15 cellular contexts compared by ENCODE assay signal in genomic region chr21:38800924-38801744, GRCh38. TPM values are rescaled to one million over a fixed set of nuclear protein-coding genes. Genes with fewer than 3 reads are reported as not detected.
DNase-seq lines count a peak whose midpoint lies in the region; ATAC-seq, FAIRE-seq and TF ChIP-seq lines count a peak whose summit lies in the region.
"Had no signal": no experiment of that assay in that cellular context is flagged by ENCODE, and none has a peak within 500 bp of the region (broad histone marks: within the 10 kb centered on the region; RNA-seq: fewer than 3 reads in every experiment).

No MANE protein-coding gene starts in this region.

- peaks cover 28% of the 10 kb centered on the region for H3K4me1 Mint-ChIP-seq in type B pancreatic cell (ENCODE audit: unreplicated experiment)

- H3K27me3 ChIP-seq in Panc1 (ENCODE audit: control insufficient read depth, insufficient read depth, low read length) = no peaks in the 10 kb centered on the region
- H3K27me3 ChIP-seq in bronchial epithelial cell (ENCODE audit: control insufficient read depth, insufficient read depth, low read length) = no peaks in the 10 kb centered on the region
- no peaks in the 10 kb centered on the region for H3K27me3 ChIP-seq in keratinocyte (ENCODE audit: control insufficient read depth, extremely low read depth, insufficient read depth, low read length)
- H3K27me3 ChIP-seq: BLaER1 had no signal

- no peaks in the 10 kb centered on the region for H3K36me3 Mint-ChIP-seq in type B pancreatic cell

- H4K20me1 ChIP-seq in keratinocyte (ENCODE audit: control insufficient read depth, extremely low read depth, insufficient read depth, low read length) = no peaks in the 10 kb centered on the region

- peak overlapping the region; percentile 25 for H3K4me2 ChIP-seq in keratinocyte (ENCODE audit: control insufficient read depth, extremely low read depth, insufficient read depth, low read depth, low read length)
- H3K4me2 ChIP-seq: BLaER1 had no signal

- dilution Hi-C loops in keratinocyte (cut with MboI; ENCODE audit: extremely low pct_ligation_motif_present, low sequenced_read_pairs) = no loop called here

- no peaks in the 10 kb centered on the region for H3K9me3 Mint-ChIP-seq in type B pancreatic cell
- H3K9me3 Mint-ChIP-seq: CD8-positive, alpha-beta memory T cell had no signal

- peak overlapping the region; percentile 99 for H3K27ac ChIP-seq in Panc1 (ENCODE audit: low read length)
- peak overlapping the region; percentile 73 for H3K27ac ChIP-seq in keratinocyte (ENCODE audit: control insufficient read depth, insufficient read depth, low read length)
- H3K27ac ChIP-seq: BLaER1 had no signal

- no peak overlapping the region for H3K4me3 Mint-ChIP-seq in type B pancreatic cell

- POLR2A ChIA-PET in Panc1 (lab: Charles Lee) = no interaction called here

- in situ Hi-C loops in Panc1 (cut with HindIII; ENCODE audit: low pct_unique_long_range_greater_than_20kb, low sequenced_read_pairs) = no loop called here

- DNase-seq in Panc1 (ENCODE audit: low read depth, low spot score) = no peak
- peak; percentile 99 for DNase-seq in bronchial epithelial cell (ENCODE audit: low read depth)
- no peak for DNase-seq in keratinocyte (ENCODE audit: low read depth, low spot score)
- no peak for DNase-seq in type B pancreatic cell (ENCODE audit: extremely low spot score, unreplicated experiment)
- no peak for DNase-seq in SKM-1 (lab: John Stamatoyannopoulos, UW; ENCODE audit: unreplicated experiment)
- no peak for DNase-seq in AG08396 (ENCODE audit: low spot score)
- DNase-seq in HuH-7 (ENCODE audit: low spot score) = no peak
- DNase-seq: CD8-positive, alpha-beta memory T cell; DMS 273 treated with DMSO at 0.1 percent for 48 hours; EL; NCI-H1048; NCI-H1694; NCI-H748 treated with DMSO at 0.1 percent for 48 hours; SHP77 treated with DMSO at 0.1 percent for 48 hours had no signal

- no peak overlapping the region for H2AFZ ChIP-seq in keratinocyte (ENCODE audit: control insufficient read depth, low read length)

- H3K79me2 ChIP-seq in keratinocyte (ENCODE audit: control insufficient read depth, insufficient read depth, low read length) = peaks cover 4% of the 10 kb centered on the region

- H3K36me3 ChIP-seq in Panc1 (ENCODE audit: control insufficient read depth, insufficient read depth, low read length) (no peaks in the 10 kb centered on the region; the same call in 1 of the 2 replicates), bronchial epithelial cell (ENCODE audit: control insufficient read depth, insufficient read depth, low read length) (no peaks in the 10 kb centered on the region), keratinocyte (ENCODE audit: control insufficient read depth in 2 of 2, extremely low read depth in 1 of 2, insufficient read depth in 2 of 2, low read length in 2 of 2) (no peaks in the 10 kb centered on the region)
- H3K36me3 ChIP-seq: BLaER1 had no signal

- CTCF ChIA-PET in Panc1 (lab: Charles Lee) = no interaction called here

- H3K9me1 ChIP-seq in keratinocyte (ENCODE audit: control insufficient read depth, extremely low read depth, insufficient read depth, low read length) = no peaks in the 10 kb centered on the region

- H3K9ac ChIP-seq in keratinocyte (ENCODE audit: control insufficient read depth, extremely low read depth, insufficient read depth, low read length) = no peak overlapping the region
- H3K9ac ChIP-seq: BLaER1 had no signal

- H3K9me3 ChIP-seq in Panc1 (ENCODE audit: control insufficient read depth, insufficient read depth, low read depth, low read length) (no peaks in the 10 kb centered on the region), keratinocyte (ENCODE audit: control insufficient read depth, low read depth, low read length) (no peaks in the 10 kb centered on the region)
- H3K9me3 ChIP-seq: BLaER1 had no signal

- ATAC-seq in Panc1 = no peak

- FAIRE-seq in bronchial epithelial cell (lab: Jason Lieb, UNC) (no peak), keratinocyte (lab: Jason Lieb, UNC) (no peak)

- peak overlapping the region; percentile 41 for H3K27ac Mint-ChIP-seq in type B pancreatic cell

- intact Hi-C loops in Panc1 (cut with micrococcal nuclease; ENCODE audit: unreplicated experiment) = loop anchor here (10.0 kb wide), 1 partner anchor 286 kb away; no protein-coding TSS in a partner anchor

- H3K4me1 ChIP-seq in Panc1 (ENCODE audit: control insufficient read depth, insufficient read depth, low read length) (peaks cover 72% of the 10 kb centered on the region), keratinocyte (ENCODE audit: control insufficient read depth, extremely low read depth, insufficient read depth, low read length) (peaks cover 53% of the 10 kb centered on the region)

- H3K4me3 ChIP-seq in Panc1 (ENCODE audit: low read depth in 2 of 2, low read length in 2 of 2) = no peak overlapping the region
- H3K4me3 ChIP-seq in bronchial epithelial cell (ENCODE audit: low read depth, low read length) = no peak overlapping the region
- no peak overlapping the region for H3K4me3 ChIP-seq in keratinocyte (ENCODE audit: control insufficient read depth in 2 of 3, extremely low read depth in 1 of 3, insufficient read depth in 2 of 3, low read depth in 1 of 3, low read length in 3 of 3)
- H3K4me3 ChIP-seq: BLaER1 had no signal

- TF ChIP-seq CTCF in Panc1 (IDR thresholded peaks at IDR 0.05) (no peak), bronchial epithelial cell (IDR thresholded peaks at IDR 0.05; ENCODE audit: insufficient read depth, low read length, severe bottlenecking) (no peak), keratinocyte (optimal IDR thresholded peaks at IDR 0.05 in 1 of 3, IDR thresholded peaks at IDR 0.05 in 1 of 3, conservative IDR thresholded peaks at IDR 0.05 in 1 of 3; ENCODE audit: extremely low read depth in 1 of 3, insufficient read depth in 2 of 3, low read length in 3 of 3) (no peak), type B pancreatic cell (conservative IDR thresholded peaks at IDR 0.05) (no peak)

- H3K27me3 Mint-ChIP-seq in type B pancreatic cell = peaks cover 4% of the 10 kb centered on the region

- BruUV-seq in Panc1 (replicated peaks; lab: Mats Ljungman, UMichigan) = no TSS peak

RNA-seq across cellular contexts. Expression of gene ETS2, which starts 4.6 kb away (rescaled TPM):
- total RNA-seq in Panc1 (2021; ENCODE audit: unreplicated experiment) = 132 TPM
- polyA plus RNA-seq in Panc1 (2012; ENCODE audit: insufficient read length) = 62.0 TPM
- total RNA-seq in bronchial epithelial cell = 144 and 153 TPM in 2 replicates
- polyA plus RNA-seq in keratinocyte = 58.5 to 61.4 TPM (median 60.3 TPM) in 3 replicates
- polyA plus RNA-seq in keratinocyte (2011; ENCODE audit: low read depth) = 143 TPM
- 29.1 and 35.4 TPM in 2 replicates for polyA plus RNA-seq in keratinocyte (2011; cell fraction: cytosol; rRNA removed)
- polyA plus RNA-seq in keratinocyte (2011; cell fraction: nucleus; rRNA removed) = 122 and 140 TPM in 2 replicates
- polyA plus RNA-seq in keratinocyte (2012; ENCODE audit: low replicate concordance) = 37.3 and 92.4 TPM in 2 replicates
- 46.3 to 57.2 TPM (median 49.1 TPM) in 3 replicates for polyA minus RNA-seq in keratinocyte
- 34.7 TPM for polyA minus RNA-seq in keratinocyte (2011; cell fraction: cytosol; rRNA and poly(A)+ RNA removed)
- 70.5 and 112 TPM in 2 replicates for polyA minus RNA-seq in keratinocyte (2011; cell fraction: nucleus; rRNA and poly(A)+ RNA removed)
- 42.2 and 46.8 TPM in 2 replicates for total RNA-seq in type B pancreatic cell (ENCODE audit: low replicate concordance)
